Comparison of ENCODE assay signal across 19 cellular contexts in genomic region chr4:107255114-107255513, GRCh38.
A peak's percentile ranks its signal among the peaks of the same experiment; 100 is the strongest.
DNase-seq lines count a peak whose midpoint lies in the region; TF ChIP-seq lines count a peak whose summit lies in the region.
"Had no signal": no experiment of that assay in that cellular context is flagged by ENCODE, and none has a peak within 500 bp of the region (broad histone marks: within the 10 kb centered on the region; RNA-seq: fewer than 3 reads in every experiment).

No MANE protein-coding gene starts in this region.

- no peak for TF ChIP-seq POLR2A in thyroid gland (IDR thresholded peaks at IDR 0.05)

- no peak overlapping the region for H2AFZ ChIP-seq in osteoblast (ENCODE audit: low read length)

- H3K4me1 ChIP-seq in osteoblast (ENCODE audit: insufficient read depth, low read length) (peaks cover 6% of the 10 kb centered on the region), thyroid gland (no peaks in the 10 kb centered on the region)

- no peaks in the 10 kb centered on the region for H3K36me3 Mint-ChIP-seq in HFFc6 (ENCODE audit: low read depth)
- H3K36me3 Mint-ChIP-seq: CD14-positive monocyte had no signal

- H3K36me3 ChIP-seq in osteoblast (ENCODE audit: insufficient read depth, low read length) (no peaks in the 10 kb centered on the region), thyroid gland (no peaks in the 10 kb centered on the region)

- TF ChIP-seq CTCF in HFFc6 (IDR thresholded peaks at IDR 0.05) (no peak), osteoblast (IDR thresholded peaks at IDR 0.05; ENCODE audit: extremely low read depth, low read depth, low read length) (no peak), thyroid gland (IDR thresholded peaks at IDR 0.05) (no peak)

- no peaks in the 10 kb centered on the region for H3K27me3 Mint-ChIP-seq in HFFc6 (ENCODE audit: insufficient read depth)

- WGBS in thyroid gland, 2 donors, result 90 to 91% methylated on average over 1 of the region's 1 CpG

- DNase-seq in EH (ENCODE audit: low read depth), result peak; percentile 5
- no peak for DNase-seq in HFFc6
- DNase-seq in amniotic epithelial cell (ENCODE audit: low read depth), result peak; percentile 71
- DNase-seq in osteoblast (ENCODE audit: insufficient read length, low spot score, missing footprints), result no peak
- no peak for DNase-seq in thyroid gland
- no peak for DNase-seq in head of caudate nucleus
- no peak for DNase-seq in NCI-H510A (lab: John Stamatoyannopoulos, UW)
- DNase-seq: 8988T; H7; KBM-7; NCI-H1092; NCI-H1436 treated with DMSO at 0.1 percent for 48 hours; NCI-H1930; NCI-H2227 treated with DMSO at 0.1 percent for 48 hours; NCI-H524; NCI-H774; NK-92 treated with Interleukin-12 subunit alpha and Interleukin-12 subunit beta, amount 100 ng/mL, for 24 hours had no signal

- H3K9me3 ChIP-seq in osteoblast (ENCODE audit: low read depth, low read length), result no peaks in the 10 kb centered on the region
- H3K9me3 ChIP-seq in thyroid gland, result no peaks in the 10 kb centered on the region

- H3K4me1 Mint-ChIP-seq in HFFc6 (ENCODE audit: low read depth), result peaks cover 49% of the 10 kb centered on the region
- H3K4me1 Mint-ChIP-seq: CD14-positive monocyte had no signal

- no peaks in the 10 kb centered on the region for H3K27me3 ChIP-seq in osteoblast (ENCODE audit: insufficient read depth, low read length)
- no peaks in the 10 kb centered on the region for H3K27me3 ChIP-seq in thyroid gland

- no peaks in the 10 kb centered on the region for H3K9me3 Mint-ChIP-seq in HFFc6

- peak overlapping the region; percentile 4; the same call in 1 of the 2 replicates for H3K27ac Mint-ChIP-seq in HFFc6
- H3K27ac Mint-ChIP-seq: CD14-positive monocyte had no signal

- no peak overlapping the region for H3K27ac ChIP-seq in osteoblast (ENCODE audit: low read depth, low read length)
- H3K27ac ChIP-seq in thyroid gland, result no peak overlapping the region
- H3K27ac ChIP-seq: HL-60 had no signal

- intact Hi-C loops in thyroid gland (cut with DNase I), result no loop called here
- intact Hi-C loops in head of caudate nucleus (cut with DNase I), result no loop called here

- peak overlapping the region; percentile 28 for H3K4me2 ChIP-seq in osteoblast (ENCODE audit: insufficient read depth, low read length)

- H3K4me3 Mint-ChIP-seq in HFFc6, result peak overlapping the region; percentile 77
- H3K4me3 Mint-ChIP-seq: CD14-positive monocyte had no signal

- no peaks in the 10 kb centered on the region for H4K20me1 ChIP-seq in osteoblast (ENCODE audit: insufficient read depth, low read length)

- no peak overlapping the region for H3K4me3 ChIP-seq in osteoblast (ENCODE audit: insufficient read depth, low read length)
- H3K4me3 ChIP-seq in thyroid gland (replicated peaks in 1 of 3), result no peak overlapping the region

- H3K79me2 ChIP-seq in osteoblast (ENCODE audit: insufficient read depth, low read length), result no peaks in the 10 kb centered on the region

Comparison
In these comparisons a context has a peak if more than half of its experiments do, and no peak if none do; other contexts are left out.
1. DNase-seq: peak in EH (single experiment) and amniotic epithelial cell (single experiment); none in HFFc6 (single experiment), osteoblast (single experiment), thyroid gland (0 of 2), head of caudate nucleus (0 of 42) and NCI-H510A (single experiment).